ENCODE assay signal across 21 cellular contexts in the genomic region with DNA sequence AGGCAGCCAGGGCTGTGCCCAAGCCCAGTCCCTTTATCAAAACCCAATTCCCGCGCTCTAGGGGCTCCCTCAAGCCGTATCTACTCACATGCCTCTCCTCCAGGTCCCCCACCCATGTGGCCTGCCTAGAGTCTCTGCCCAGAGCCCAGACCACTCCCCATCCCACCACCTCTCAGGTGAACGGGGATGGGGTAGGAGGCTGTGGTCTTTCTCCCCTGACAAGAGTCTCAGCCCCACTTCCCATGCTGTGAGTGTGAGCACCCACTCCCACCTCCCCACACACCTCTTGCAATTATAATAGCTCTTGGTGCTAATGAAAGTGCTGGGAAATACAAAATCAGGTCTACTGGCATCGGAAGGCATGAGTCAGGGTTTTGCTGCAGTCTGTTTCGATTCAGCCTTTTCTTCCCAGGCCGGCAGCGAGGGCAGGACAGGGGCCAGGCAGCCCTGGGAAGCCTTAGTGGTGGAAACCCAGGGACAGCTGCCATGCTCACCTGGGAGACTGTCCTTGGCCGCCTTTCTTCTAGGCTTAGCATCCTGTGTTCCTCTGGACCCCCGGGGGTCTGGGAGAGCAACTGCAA. TPM values are rescaled to one million over a fixed set of nuclear protein-coding genes. Genes with fewer than 3 reads are reported as not detected.
"Had no signal": no experiment of that assay in that cellular context is flagged by ENCODE, and none has a peak within 500 bp of the region (broad histone marks: within the 10 kb centered on the region; RNA-seq: fewer than 3 reads in every experiment).

No MANE protein-coding gene starts in this region.

- H2AFZ ChIP-seq: hepatocyte had no signal

- DNase-seq: activated CD4-positive, alpha-beta T cell treated with anti-CD3 and anti-CD28 coated beads, Interleukin-2, amount 10 ng/mL, durations not matched to agents 24 days and 14 days; activated CD8-positive, alpha-beta memory T cell treated with anti-CD3 and anti-CD28 coated beads for 24 hours; amniotic stem cell; kidney glomerular epithelial cell; right lobe of liver; stimulated activated CD4-positive, alpha-beta T cell treated with anti-CD3 and anti-CD28 coated beads, Interleukin-4, amount 100 ng/mL, for 1 hour; stimulated activated CD8-positive, alpha-beta memory T cell treated with anti-CD3 and anti-CD28 coated beads, Interleukin-4, amount 100 ng/mL, for 48 hours; T-helper 1 cell; testis had no signal

- H3K36me3 ChIP-seq: gastroesophageal sphincter, right lobe of liver, uterus had no signal

- H3K4me2 ChIP-seq: hepatocyte had no signal

- H3K27ac ChIP-seq: gastroesophageal sphincter, hepatocyte, right lobe of liver, SK-N-MC, testis, uterus had no signal

- ATAC-seq: activated naive CD4-positive, alpha-beta T cell treated with anti-CD3 and anti-CD28 coated beads, Interleukin-2, amount 50 U/mL, for 72 hours; gastroesophageal sphincter had no signal

- H3K4me3 ChIP-seq: gastroesophageal sphincter, hepatocyte, right lobe of liver, SK-N-MC, testis, uterus had no signal

- H3K4me1 ChIP-seq: gastroesophageal sphincter, right lobe of liver, uterus had no signal

- H3K9me3 ChIP-seq: gastroesophageal sphincter, right lobe of liver, testis, uterus had no signal

- H3K27me3 ChIP-seq: right lobe of liver, testis, uterus had no signal

RNA-seq across cellular contexts. Expression of a gene that starts 16.7 kb away (rescaled TPM):
- total RNA-seq: activated CD4-positive, alpha-beta T cell treated with anti-CD3 and anti-CD28 coated beads, Interleukin-2, amount 10 ng/mL, durations not matched to agents 24 days and 14 days; activated naive CD4-positive, alpha-beta T cell treated with anti-CD3 and anti-CD28 coated beads, Interleukin-2, amount 50 U/mL, for 72 hours; activated T-helper 2 cell treated with anti-CD3 and anti-CD28 coated beads, Interferon-gamma antibody, Interleukin-2, Interleukin-4, amounts not matched to agents 10 μg/mL and 5 μg/mL and 100 μg/mL, durations not matched to agents 14 hours and 24 hours and 36 hours; endothelial cell of umbilical vein; fibroblast of lung; myocyte; neural crest cell had no signal
- polyA plus RNA-seq: endothelial cell of umbilical vein, fibroblast of lung had no signal

RNA-seq across cellular contexts. Expression of a gene that starts 26.6 kb away (rescaled TPM):
- total RNA-seq: activated naive CD4-positive, alpha-beta T cell treated with anti-CD3 and anti-CD28 coated beads, Interleukin-2, amount 50 U/mL, for 72 hours; endothelial cell of umbilical vein; fibroblast of lung; lower leg skin; mesothelial cell of epicardium; myocyte; neural crest cell; right lobe of liver; uterus had no signal
- polyA plus RNA-seq: endothelial cell of umbilical vein, fibroblast of lung, hepatocyte had no signal
